8 cellular contexts compared by ENCODE assay signal in genomic region chr4:53804719-53805118, GRCh38.
DNase-seq lines count a peak whose midpoint lies in the region; ATAC-seq, FAIRE-seq and TF ChIP-seq lines count a peak whose summit lies in the region.

No MANE protein-coding gene starts in this region.

- TF ChIP-seq CTCF in bronchial epithelial cell (IDR thresholded peaks at IDR 0.05; ENCODE audit: insufficient read depth, low read length, severe bottlenecking) (peak; percentile 73), sigmoid colon (IDR thresholded peaks at IDR 0.05) (peak in 1 of 4 experiments; percentile 16)

- H3K9me3 ChIP-seq in sigmoid colon: no peaks in the 10 kb centered on the region

- peak; percentile 9 for DNase-seq in Daoy (ENCODE audit: low read depth)
- peak; percentile 84 for DNase-seq in NCI-H146 (lab: John Stamatoyannopoulos, UW)
- DNase-seq in bronchial epithelial cell (ENCODE audit: low read depth): peak; percentile 37
- peak; percentile 49 for DNase-seq in myocyte (ENCODE audit: low read depth)
- DNase-seq in NCI-H2171 treated with DMSO at 0.1 percent for 48 hours (lab: John Stamatoyannopoulos, UW): no peak
- no peak for DNase-seq in RCC 7860 (ENCODE audit: low spot score)
- DNase-seq in sigmoid colon: no peak

- peak; percentile 55 for ATAC-seq in GM21360 (IDR thresholded peaks at IDR 0.05; ENCODE audit: unreplicated experiment)

- H3K4me3 ChIP-seq in bronchial epithelial cell (ENCODE audit: low read depth, low read length): no peak overlapping the region
- H3K4me3 ChIP-seq in sigmoid colon: no peak overlapping the region

- 63 to 65% methylated on average over 2 of the region's 2 CpGs for WGBS in sigmoid colon, 2 donors

- no peak overlapping the region for H3K27ac ChIP-seq in sigmoid colon

- no peak for TF ChIP-seq EP300 in sigmoid colon (IDR thresholded peaks at IDR 0.05)

- no peak for TF ChIP-seq POLR2A in sigmoid colon (IDR thresholded peaks at IDR 0.05)

- intact Hi-C loops in sigmoid colon (cut with DNase I): no loop called here

- H3K36me3 ChIP-seq in bronchial epithelial cell (ENCODE audit: control insufficient read depth, insufficient read depth, low read length): no peaks in the 10 kb centered on the region
- H3K36me3 ChIP-seq in sigmoid colon: no peaks in the 10 kb centered on the region

- peaks cover 2% of the 10 kb centered on the region for H3K27me3 ChIP-seq in bronchial epithelial cell (ENCODE audit: control insufficient read depth, insufficient read depth, low read length)
- H3K27me3 ChIP-seq in sigmoid colon: no peaks in the 10 kb centered on the region

- FAIRE-seq in bronchial epithelial cell (lab: Jason Lieb, UNC) (no peak), RCC 7860 (lab: Jason Lieb, UNC) (no peak)

- H3K4me1 ChIP-seq in sigmoid colon: peaks cover 0 to 6% (median 2%) of the 10 kb centered on the region in 4 donors

Comparison
In these comparisons a context has a peak if more than half of its experiments do, and no peak if none do; other contexts are left out.
1. DNase-seq: peak in Daoy (single experiment), NCI-H146 (single experiment), bronchial epithelial cell (single experiment) and myocyte (single experiment); none in NCI-H2171 treated with DMSO at 0.1 percent for 48 hours (single experiment), RCC 7860 (single experiment) and sigmoid colon (single experiment).